In genomic region chr11:123381817-123382554, GRCh38 we compare ENCODE assay signal across 9 cellular contexts. TPM values are rescaled to one million over a fixed set of nuclear protein-coding genes. Genes with fewer than 3 reads are reported as not detected.
DNase-seq lines count a peak whose midpoint lies in the region; ATAC-seq, FAIRE-seq and TF ChIP-seq lines count a peak whose summit lies in the region.
"Had no signal": no experiment of that assay in that cellular context is flagged by ENCODE, and none has a peak within 500 bp of the region (broad histone marks: within the 10 kb centered on the region; RNA-seq: fewer than 3 reads in every experiment).

No MANE protein-coding gene starts in this region.

- ATAC-seq in GM21528 (IDR thresholded peaks at IDR 0.05; ENCODE audit: low FRiP score, unreplicated experiment) (peak; percentile 64), HG03457 (IDR thresholded peaks at IDR 0.05; ENCODE audit: unreplicated experiment) (peak; percentile 60), esophagus mucosa (no peak)
- ATAC-seq: right lobe of liver had no signal

- peak overlapping the region; percentile 25 for H3K27ac Mint-ChIP-seq in endothelial cell (ENCODE audit: unreplicated experiment)

- TF ChIP-seq CTCF in endothelial cell (IDR thresholded peaks at IDR 0.05; ENCODE audit: unreplicated experiment), result no peak

- H3K36me3 Mint-ChIP-seq in endothelial cell (ENCODE audit: low read depth, unreplicated experiment), result no peaks in the 10 kb centered on the region

- DNase-seq in GM18507 (ENCODE audit: extremely low spot score, insufficient read length, low read depth) (no peak), endothelial cell (ENCODE audit: low spot score) (no peak), NK-92 (lab: John Stamatoyannopoulos, UW; ENCODE audit: unreplicated experiment) (no peak), NCI-H1436 treated with DMSO at 0.1 percent for 48 hours (lab: John Stamatoyannopoulos, UW) (no peak), NAMALWA (ENCODE audit: low spot score) (no peak)
- DNase-seq: right lobe of liver had no signal

- H3K9me3 Mint-ChIP-seq in endothelial cell (ENCODE audit: unreplicated experiment), result no peaks in the 10 kb centered on the region

- FAIRE-seq in GM18507 (lab: Jason Lieb, UNC), result peak; percentile 84

- H3K4me3 Mint-ChIP-seq in endothelial cell (ENCODE audit: unreplicated experiment), result no peak overlapping the region

- H3K27me3 Mint-ChIP-seq in endothelial cell (ENCODE audit: unreplicated experiment), result peaks cover 4% of the 10 kb centered on the region

- peaks cover 4% of the 10 kb centered on the region for H3K4me1 Mint-ChIP-seq in endothelial cell (ENCODE audit: unreplicated experiment)

RNA-seq across cellular contexts. Expression of gene GRAMD1B, which starts 48.1 kb away (rescaled TPM):
- total RNA-seq in endothelial cell (ENCODE audit: unreplicated experiment), result 49.6 TPM
- 1.4 TPM for total RNA-seq in esophagus mucosa

Comparison
In these comparisons a context has a peak if more than half of its experiments do, and no peak if none do; other contexts are left out.
1. RNA of gene GRAMD1B, which starts 48.1 kb away (total RNA-seq): 49.6 TPM in endothelial cell (single experiment); 1.4 TPM in esophagus mucosa (single experiment); every median in the first group is over 10 times any median in the second.